12 cellular contexts compared by ENCODE assay signal in genomic region chr5:80109549-80110478, GRCh38.
DNase-seq lines count a peak whose midpoint lies in the region; ATAC-seq and TF ChIP-seq lines count a peak whose summit lies in the region.
"Had no signal": no experiment of that assay in that cellular context is flagged by ENCODE, and none has a peak within 500 bp of the region (broad histone marks: within the 10 kb centered on the region; RNA-seq: fewer than 3 reads in every experiment).

No MANE protein-coding gene starts in this region.

- peak; percentile 73 for ATAC-seq in HG03108 (IDR thresholded peaks at IDR 0.05; ENCODE audit: unreplicated experiment)
- no peak for ATAC-seq in GM18909 (IDR thresholded peaks at IDR 0.05; ENCODE audit: poor library complexity, unreplicated experiment)
- no peak for ATAC-seq in HG02885 (IDR thresholded peaks at IDR 0.05; ENCODE audit: poor library complexity, unreplicated experiment)

- H3F3A ChIP-seq in smooth muscle cell (ENCODE audit: low read depth), result no peaks in the 10 kb centered on the region

- H3K4me2 ChIP-seq in smooth muscle cell, result no peak overlapping the region

- H3K27ac ChIP-seq in muscle layer of colon (ENCODE audit: low read depth, low read length), result peak overlapping the region; percentile 60
- H3K27ac ChIP-seq in smooth muscle cell (ENCODE audit: low read depth), result no peak overlapping the region

- peaks cover 10% of the 10 kb centered on the region for H3K27me3 ChIP-seq in adipocyte (replicated peaks; ENCODE audit: control insufficient read depth, insufficient read depth, low read length)
- H3K27me3 ChIP-seq in muscle layer of colon (ENCODE audit: control insufficient read depth in 1 of 2, insufficient read depth in 2 of 2, low read length in 2 of 2), result no peaks in the 10 kb centered on the region
- H3K27me3 ChIP-seq in smooth muscle cell (ENCODE audit: low read depth), result no peaks in the 10 kb centered on the region

- H3K79me2 ChIP-seq in smooth muscle cell (ENCODE audit: low read depth), result no peaks in the 10 kb centered on the region

- no peak overlapping the region for H3K9ac ChIP-seq in adipocyte (ENCODE audit: low read length)
- no peak overlapping the region for H3K9ac ChIP-seq in muscle layer of colon (ENCODE audit: low read length)
- no peak overlapping the region for H3K9ac ChIP-seq in smooth muscle cell (ENCODE audit: low read depth)

- peak; percentile 63 for DNase-seq in GM12865 (ENCODE audit: low read depth)
- peak; percentile 16 for DNase-seq in adipocyte (ENCODE audit: low read depth)
- DNase-seq in smooth muscle cell (lab: John Stamatoyannopoulos, UW; ENCODE audit: unreplicated experiment), result no peak
- DNase-seq in HEK293T (ENCODE audit: extremely low spot score), result no peak
- DNase-seq: DND-41; GOT3; NCI-H1417; stimulated activated CD4-positive, alpha-beta T cell treated with anti-CD3 and anti-CD28 coated beads, Interleukin-15, amount 100 ng/mL, for 24 hours had no signal

- POLR2A ChIA-PET in HEK293T (lab: Yijun Ruan, JAX), result interaction anchor here (1.6 kb wide), 1 partner anchor 146 kb away, joined by 4 read pairs; the partner anchor contains the start of gene SERINC5

- H3K4me3 ChIP-seq in GM12865 (ENCODE audit: low read depth, low read length) (peak overlapping the region; percentile 32), adipocyte (ENCODE audit: low read length) (no peak overlapping the region), muscle layer of colon (ENCODE audit: low read depth in 1 of 2, low read length in 2 of 2) (peak overlapping the region in 1 of 2 donors; percentile 4), smooth muscle cell (no peak overlapping the region)

- H3K36me3 ChIP-seq in adipocyte (ENCODE audit: control insufficient read depth, insufficient read depth, low read length, severe bottlenecking) (no peaks in the 10 kb centered on the region), muscle layer of colon (ENCODE audit: insufficient read depth, low read length) (no peaks in the 10 kb centered on the region), smooth muscle cell (ENCODE audit: low read depth) (no peaks in the 10 kb centered on the region)

- H3K9me3 ChIP-seq in adipocyte (ENCODE audit: control insufficient read depth, low read length) (no peaks in the 10 kb centered on the region), muscle layer of colon (ENCODE audit: low read length) (no peaks in the 10 kb centered on the region), smooth muscle cell (replicated peaks; ENCODE audit: low read depth) (no peaks in the 10 kb centered on the region)

- no peak overlapping the region for H2AFZ ChIP-seq in smooth muscle cell (ENCODE audit: low read depth)

- H4K20me1 ChIP-seq in smooth muscle cell (ENCODE audit: low read depth), result no peaks in the 10 kb centered on the region

- CTCF ChIA-PET in HEK293T (lab: Yijun Ruan, JAX), result interaction anchor here (1.3 kb wide), 1 partner anchor 26 kb away, joined by 4 read pairs; no protein-coding TSS in a partner anchor

- TF ChIP-seq CTCF in GM12865 (IDR thresholded peaks at IDR 0.05; ENCODE audit: insufficient read depth, low read depth, low read length, missing control alignments) (no peak), smooth muscle cell (IDR thresholded peaks at IDR 0.05; ENCODE audit: borderline replicate concordance, insufficient read depth, poor library complexity, severe bottlenecking) (no peak)

- 62% methylated on average over 9 of the region's 9 CpGs for WGBS in smooth muscle cell (ENCODE audit: low lambda C conversion rate)

- H3K4me1 ChIP-seq in adipocyte (ENCODE audit: control insufficient read depth, insufficient read depth, low read length), result no peaks in the 10 kb centered on the region
- H3K4me1 ChIP-seq in muscle layer of colon (ENCODE audit: insufficient read depth, low read length), result peaks cover 22% of the 10 kb centered on the region
- H3K4me1 ChIP-seq in smooth muscle cell (ENCODE audit: low read depth), result peaks cover 31% of the 10 kb centered on the region

TF ChIP-seq in HEK293T, 16 proteins besides CTCF, POLR2A, EP300 and RAD21:
- TF ChIP-seq NFRKB (IDR thresholded peaks at IDR 0.05), result no peak
- TF ChIP-seq FOXM1 (IDR thresholded peaks at IDR 0.05; ENCODE audit: borderline replicate concordance), result no peak
- TF ChIP-seq ELF4 (IDR thresholded peaks at IDR 0.05), result no peak
- no peak for TF ChIP-seq ARNT (IDR thresholded peaks at IDR 0.05)
- TF ChIP-seq L3MBTL2 (conservative IDR thresholded peaks at IDR 0.05), result no peak
- TF ChIP-seq CTBP1 (IDR thresholded peaks at IDR 0.05; ENCODE audit: borderline replicate concordance), result no peak
- TF ChIP-seq PKNOX1 (IDR thresholded peaks at IDR 0.05), result no peak
- no peak for TF ChIP-seq SUZ12 (IDR thresholded peaks at IDR 0.05)
- no peak for TF ChIP-seq LEF1 (IDR thresholded peaks at IDR 0.05; ENCODE audit: borderline replicate concordance)
- TF ChIP-seq FOXA1 (IDR thresholded peaks at IDR 0.05), result no peak
- TF ChIP-seq SP1 (IDR thresholded peaks at IDR 0.05), result no peak
- no peak for TF ChIP-seq BHLHE40 (IDR thresholded peaks at IDR 0.05; ENCODE audit: borderline replicate concordance)
- TF ChIP-seq TARDBP (IDR thresholded peaks at IDR 0.05), result no peak
- TF ChIP-seq ZNF384 (IDR thresholded peaks at IDR 0.05), result no peak
- no peak for TF ChIP-seq FOXK2 (IDR thresholded peaks at IDR 0.05)
- TF ChIP-seq HDGF (IDR thresholded peaks at IDR 0.05; ENCODE audit: borderline replicate concordance), result no peak

Comparison
In these comparisons a context has a peak if more than half of its experiments do, and no peak if none do; other contexts are left out.
1. DNase-seq: peak in GM12865 (single experiment) and adipocyte (single experiment); none in smooth muscle cell (single experiment) and HEK293T (single experiment).